21 cellular contexts compared by ENCODE assay signal in genomic region chrX:68703849-68704248, GRCh38. TPM values are rescaled to one million over a fixed set of nuclear protein-coding genes. Genes with fewer than 3 reads are reported as not detected.
DNase-seq lines count a peak whose midpoint lies in the region; ATAC-seq and TF ChIP-seq lines count a peak whose summit lies in the region.
"Had no signal": no experiment of that assay in that cellular context is flagged by ENCODE, and none has a peak within 500 bp of the region (broad histone marks: within the 10 kb centered on the region; RNA-seq: fewer than 3 reads in every experiment).

No MANE protein-coding gene starts in this region.

- 93% methylated on average over 3 of the region's 3 CpGs for WGBS in esophagus muscularis mucosa

- H3K27me3 Mint-ChIP-seq in CD8-positive, alpha-beta T cell (ENCODE audit: low read depth), result no peaks in the 10 kb centered on the region

- H3K9me3 Mint-ChIP-seq in CD8-positive, alpha-beta T cell, result no peaks in the 10 kb centered on the region
- H3K9me3 Mint-ChIP-seq: WTC11 had no signal

- H3K9me3 ChIP-seq in left lung (no peaks in the 10 kb centered on the region), upper lobe of right lung (no peaks in the 10 kb centered on the region), esophagus muscularis mucosa (no peaks in the 10 kb centered on the region)
- no peaks in the 10 kb centered on the region for H3K9me3 ChIP-seq in CD8-positive, alpha-beta T cell (ENCODE audit: low read length)

- TF ChIP-seq CTCF in left lung (IDR thresholded peaks at IDR 0.05) (no peak), upper lobe of right lung (IDR thresholded peaks at IDR 0.05) (no peak), esophagus muscularis mucosa (IDR thresholded peaks at IDR 0.05) (no peak)
- TF ChIP-seq CTCF in CD8-positive, alpha-beta T cell (IDR thresholded peaks at IDR 0.05), result no peak

- peak in 1 of 2 donors; percentile 14 for ATAC-seq in left cardiac atrium
- ATAC-seq in Right ventricle myocardium inferior, result no peak
- peak; percentile 37 for ATAC-seq in left lung
- ATAC-seq in upper lobe of right lung, result peak; percentile 61
- no peak for ATAC-seq in CD8-positive, alpha-beta T cell
- ATAC-seq: left lobe of liver had no signal

- CTCF ChIA-PET in CD8-positive, alpha-beta T cell (lab: Charles Lee), result no interaction called here

- H3K4me1 Mint-ChIP-seq in CD8-positive, alpha-beta T cell (ENCODE audit: low read depth), result no peaks in the 10 kb centered on the region

- H3K4me1 ChIP-seq in left lung (peaks cover 0 to 34% of the 10 kb centered on the region in 2 donors), upper lobe of right lung (no peaks in the 10 kb centered on the region), esophagus muscularis mucosa (peaks cover 0 to 36% (median 25%) of the 10 kb centered on the region in 4 donors)
- H3K4me1 ChIP-seq in CD8-positive, alpha-beta T cell (ENCODE audit: insufficient read depth, low read length), result no peaks in the 10 kb centered on the region

- no peaks in the 10 kb centered on the region for H3K36me3 ChIP-seq in left lung
- H3K36me3 ChIP-seq in upper lobe of right lung, result no peaks in the 10 kb centered on the region
- H3K36me3 ChIP-seq in CD8-positive, alpha-beta T cell (ENCODE audit: insufficient read depth, low read length), result no peaks in the 10 kb centered on the region
- no peaks in the 10 kb centered on the region for H3K36me3 ChIP-seq in esophagus muscularis mucosa

- no peak for TF ChIP-seq EP300 in esophagus muscularis mucosa (IDR thresholded peaks at IDR 0.05)

- intact Hi-C loops in left cardiac atrium (cut with DNase I) (loop anchor here in 1 of 2 donors (10.0 kb wide), 1 partner anchor 189 kb away; no protein-coding TSS in a partner anchor), Right ventricle myocardium inferior (cut with DNase I) (no loop called here), left lung (cut with DNase I) (no loop called here), upper lobe of right lung (cut with DNase I) (no loop called here), esophagus muscularis mucosa (cut with DNase I) (no loop called here)
- intact Hi-C loops in CD8-positive, alpha-beta T cell (cut with DNase I, micrococcal nuclease), result no loop called here

- no peak overlapping the region for H3K27ac Mint-ChIP-seq in CD8-positive, alpha-beta T cell
- H3K27ac Mint-ChIP-seq: WTC11 had no signal

- H3K27ac ChIP-seq in left lung, result peak overlapping the region; percentile 19 to 63
- H3K27ac ChIP-seq in upper lobe of right lung, result no peak overlapping the region
- H3K27ac ChIP-seq in CD8-positive, alpha-beta T cell (ENCODE audit: low read depth, low read length), result no peak overlapping the region
- H3K27ac ChIP-seq in esophagus muscularis mucosa (replicated peaks in 1 of 4), result no peak overlapping the region
- H3K27ac ChIP-seq: C4-2B had no signal

- H3K4me3 Mint-ChIP-seq in CD8-positive, alpha-beta T cell, result no peak overlapping the region
- H3K4me3 Mint-ChIP-seq: WTC11 had no signal

- H3K27me3 ChIP-seq in left lung (no peaks in the 10 kb centered on the region), upper lobe of right lung (no peaks in the 10 kb centered on the region), esophagus muscularis mucosa (no peaks in the 10 kb centered on the region)
- H3K27me3 ChIP-seq in CD8-positive, alpha-beta T cell (ENCODE audit: insufficient read depth, low read length), result no peaks in the 10 kb centered on the region

- POLR2A ChIA-PET in CD8-positive, alpha-beta T cell (lab: Charles Lee), result no interaction called here

- peak; percentile 2 for DNase-seq in left cardiac atrium
- DNase-seq in Right ventricle myocardium inferior (ENCODE audit: missing footprints), result no peak
- DNase-seq in MV-4-11 (lab: John Stamatoyannopoulos, UW), result peak; percentile 63
- DNase-seq in left lung, result no peak
- DNase-seq in upper lobe of right lung, result no peak
- no peak for DNase-seq in CD8-positive, alpha-beta T cell
- DNase-seq in putamen (ENCODE audit: low spot score), result no peak
- DNase-seq in esophagus muscularis mucosa (ENCODE audit: extremely low spot score), result no peak
- DNase-seq: activated CD4-positive, alpha-beta T cell treated with anti-CD3 and anti-CD28 coated beads, Interleukin-2, amount 50 U/mL, for 48 hours; activated gamma-delta T cell treated with Interleukin-2 at 50 U/mL for 16 hours; activated T-cell treated with anti-CD3 and anti-CD28 coated beads for 4 hours; amygdala; head of caudate nucleus; NCI-H1092; NCI-H1930; NCI-H2227 treated with DMSO at 0.1 percent for 48 hours; NCI-H748 treated with DMSO at 0.1 percent for 48 hours; T-helper 9 cell had no signal

- no peak overlapping the region for H3K4me3 ChIP-seq in left lung
- no peak overlapping the region for H3K4me3 ChIP-seq in upper lobe of right lung
- H3K4me3 ChIP-seq in CD8-positive, alpha-beta T cell (ENCODE audit: low read depth, low read length), result no peak overlapping the region
- no peak overlapping the region for H3K4me3 ChIP-seq in esophagus muscularis mucosa

- TF ChIP-seq POLR2A in esophagus muscularis mucosa (IDR thresholded peaks at IDR 0.05; ENCODE audit: low read depth), result no peak

- H3K36me3 Mint-ChIP-seq in CD8-positive, alpha-beta T cell, result no peaks in the 10 kb centered on the region
- H3K36me3 Mint-ChIP-seq: WTC11 had no signal

RNA-seq across cellular contexts. Expression of gene STARD8, which starts 56.4 kb away (rescaled TPM):
- total RNA-seq in left cardiac atrium, result 10 to 100 TPM; 13.2 to 15.2 TPM
- total RNA-seq in Right ventricle myocardium inferior, result 11.7 TPM
- total RNA-seq in left lung, result 10 to 100 TPM; 11.9 to 18.8 TPM
- total RNA-seq in upper lobe of right lung, result 39.4 TPM
- total RNA-seq in CD8-positive, alpha-beta T cell, result not detected
- 10 to 100 TPM; 11.2 to 20.4 (median 11.4) TPM for total RNA-seq in esophagus muscularis mucosa

Comparison
In these comparisons a context has a peak if more than half of its experiments do, and no peak if none do; other contexts are left out.
1. DNase-seq: peak in left cardiac atrium (single experiment) and MV-4-11 (single experiment); none in Right ventricle myocardium inferior (single experiment), left lung (0 of 2), upper lobe of right lung (single experiment), CD8-positive, alpha-beta T cell (0 of 7), putamen (single experiment) and esophagus muscularis mucosa (single experiment).
2. ATAC-seq: peak in left lung (single experiment) and upper lobe of right lung (single experiment); none in Right ventricle myocardium inferior (single experiment) and CD8-positive, alpha-beta T cell (single experiment).
3. H3K27ac ChIP-seq: peak in left lung (2 of 2); none in upper lobe of right lung (single experiment), CD8-positive, alpha-beta T cell (single experiment) and esophagus muscularis mucosa (0 of 4).
4. RNA of gene STARD8, which starts 56.4 kb away (total RNA-seq): 39.4 TPM in upper lobe of right lung (single experiment), 11.9 to 18.8 TPM in left lung, 13.2 to 15.2 TPM in left cardiac atrium, 11.7 TPM in Right ventricle myocardium inferior (single experiment) and 11.2 to 20.4 TPM in esophagus muscularis mucosa; not detected in CD8-positive, alpha-beta T cell; every median in the first group is over 10 times any median in the second.